Comparison of ENCODE assay signal across 24 cellular contexts in genomic region chrX:134538316-134538715, GRCh38.
"Had no signal": no experiment of that assay in that cellular context is flagged by ENCODE, and none has a peak within 500 bp of the region (broad histone marks: within the 10 kb centered on the region; RNA-seq: fewer than 3 reads in every experiment).

No MANE protein-coding gene starts in this region.

- H3K27me3 ChIP-seq: sigmoid colon had no signal

- ATAC-seq: activated CD4-positive, CD25-positive, alpha-beta regulatory T cell treated with anti-CD3 and anti-CD28 coated beads, Interleukin-2, amount 50 U/mL, for 24 hours; activated CD8-positive, alpha-beta T cell treated with anti-CD3 and anti-CD28 coated beads, Interleukin-2, amount 10 ng/mL, durations not matched to agents 7 days and 5 days; left ventricle myocardium superior; natural killer cell treated with Interleukin-12 subunit alpha and Interleukin-12 subunit beta and Interleukin-15 and Interleukin-18, amount 100 ng/mL, for 72 hours had no signal

- H3K4me3 Mint-ChIP-seq: activated CD4-positive, alpha-beta T cell treated with anti-CD3 and anti-CD28 coated beads, Interleukin-2, amount 10 ng/mL, durations not matched to agents 24 days and 14 days; activated CD8-positive, alpha-beta T cell treated with anti-CD3 and anti-CD28 coated beads, Interleukin-2, amount 10 ng/mL, durations not matched to agents 7 days and 5 days; activated naive CD4-positive, alpha-beta T cell treated with anti-CD3 and anti-CD28 coated beads, Interleukin-2, amount 50 U/mL, for 24 hours; activated T-helper 1 cell treated with anti-CD3 and anti-CD28 coated beads, Interleukin-12 subunit alpha, Interleukin-12 subunit beta, Interleukin-2, Interleukin-4 antibody, amounts not matched to agents 30 ng/mL and 10 ng/mL and 1 ng/mL, durations not matched to agents 14 hours and 24 hours and 36 hours; brain; dendritic cell treated with granulocyte-macrophage colony-stimulating factor and Interleukin-4, amounts not matched to agents 40 ng/mL and 50 ng/mL, for 4 days; natural killer cell treated with Interleukin-12 subunit alpha and Interleukin-12 subunit beta and Interleukin-15 and Interleukin-18, amount 100 ng/mL, for 72 hours; T-helper 2 cell treated with Interferon-gamma antibody and Interleukin-4, amounts not matched to agents 5 μg/mL and 100 μg/mL, for 36 hours had no signal

- H3K36me3 ChIP-seq: sigmoid colon, spleen, thoracic aorta had no signal

- H3K36me3 Mint-ChIP-seq: activated naive CD4-positive, alpha-beta T cell treated with anti-CD3 and anti-CD28 coated beads, Interleukin-2, amount 50 U/mL, for 24 hours; brain; natural killer cell treated with Interleukin-12 subunit alpha and Interleukin-12 subunit beta and Interleukin-15 and Interleukin-18, amount 100 ng/mL, for 72 hours had no signal

- H3K9me3 ChIP-seq: sigmoid colon, spleen, thoracic aorta had no signal

- H3K4me1 Mint-ChIP-seq: activated naive CD4-positive, alpha-beta T cell treated with anti-CD3 and anti-CD28 coated beads, Interleukin-2, amount 50 U/mL, for 24 hours had no signal

- DNase-seq: activated CD4-positive, alpha-beta T cell treated with anti-CD3 and anti-CD28 coated beads, Interleukin-2, amount 10 ng/mL, durations not matched to agents 24 days and 14 days; activated CD8-positive, alpha-beta T cell treated with anti-CD3 and anti-CD28 coated beads, Interleukin-2, amount 10 ng/mL, durations not matched to agents 7 days and 5 days; activated gamma-delta T cell treated with Interleukin-2 at 50 U/mL for 16 hours; anterior cingulate cortex; caudate nucleus; effector CD4-positive, alpha-beta T cell; foreskin melanocyte; hippocampal formation; kidney glomerular epithelial cell; left ventricle myocardium superior; mammary epithelial cell; occipital lobe; sigmoid colon; spleen; stimulated activated CD4-positive, alpha-beta T cell treated with anti-CD3 and anti-CD28 coated beads, Interleukin-4, amount 100 ng/mL, for 1 hour; stimulated activated naive CD4-positive, alpha-beta T cell had no signal

- H3K4me1 ChIP-seq: sigmoid colon had no signal

- H3K27me3 Mint-ChIP-seq: activated CD4-positive, alpha-beta T cell treated with anti-CD3 and anti-CD28 coated beads, Interleukin-2, amount 10 ng/mL, durations not matched to agents 24 days and 14 days had no signal

- H3K27ac ChIP-seq: sigmoid colon, thoracic aorta had no signal

- H3K9me3 Mint-ChIP-seq: activated CD4-positive, alpha-beta T cell treated with anti-CD3 and anti-CD28 coated beads, Interleukin-2, amount 10 ng/mL, durations not matched to agents 24 days and 14 days; activated naive CD4-positive, alpha-beta T cell treated with anti-CD3 and anti-CD28 coated beads, Interleukin-2, amount 50 U/mL, for 24 hours; activated T-helper 1 cell treated with anti-CD3 and anti-CD28 coated beads, Interleukin-12 subunit alpha, Interleukin-12 subunit beta, Interleukin-2, Interleukin-4 antibody, amounts not matched to agents 30 ng/mL and 10 ng/mL and 1 ng/mL, durations not matched to agents 14 hours and 24 hours and 36 hours; dendritic cell treated with granulocyte-macrophage colony-stimulating factor and Interleukin-4, amounts not matched to agents 40 ng/mL and 50 ng/mL, for 4 days; natural killer cell treated with Interleukin-12 subunit alpha and Interleukin-12 subunit beta and Interleukin-15 and Interleukin-18, amount 100 ng/mL, for 72 hours; T-helper 2 cell treated with Interferon-gamma antibody and Interleukin-4, amounts not matched to agents 5 μg/mL and 100 μg/mL, for 36 hours had no signal

- H3K27ac Mint-ChIP-seq: activated CD4-positive, alpha-beta T cell treated with anti-CD3 and anti-CD28 coated beads, Interleukin-2, amount 10 ng/mL, durations not matched to agents 24 days and 14 days; activated CD8-positive, alpha-beta T cell treated with anti-CD3 and anti-CD28 coated beads, Interleukin-2, amount 10 ng/mL, durations not matched to agents 7 days and 5 days; activated naive CD4-positive, alpha-beta T cell treated with anti-CD3 and anti-CD28 coated beads, Interleukin-2, amount 50 U/mL, for 24 hours; activated T-helper 1 cell treated with anti-CD3 and anti-CD28 coated beads, Interleukin-12 subunit alpha, Interleukin-12 subunit beta, Interleukin-2, Interleukin-4 antibody, amounts not matched to agents 30 ng/mL and 10 ng/mL and 1 ng/mL, durations not matched to agents 14 hours and 24 hours and 36 hours; dendritic cell treated with granulocyte-macrophage colony-stimulating factor and Interleukin-4, amounts not matched to agents 40 ng/mL and 50 ng/mL, for 4 days; natural killer cell treated with Interleukin-12 subunit alpha and Interleukin-12 subunit beta and Interleukin-15 and Interleukin-18, amount 100 ng/mL, for 72 hours; T-helper 2 cell treated with Interferon-gamma antibody and Interleukin-4, amounts not matched to agents 5 μg/mL and 100 μg/mL, for 36 hours had no signal

- H3K4me3 ChIP-seq: sigmoid colon, spleen, thoracic aorta had no signal
